ENCODE assay signal across 27 cellular contexts in the genomic region with DNA sequence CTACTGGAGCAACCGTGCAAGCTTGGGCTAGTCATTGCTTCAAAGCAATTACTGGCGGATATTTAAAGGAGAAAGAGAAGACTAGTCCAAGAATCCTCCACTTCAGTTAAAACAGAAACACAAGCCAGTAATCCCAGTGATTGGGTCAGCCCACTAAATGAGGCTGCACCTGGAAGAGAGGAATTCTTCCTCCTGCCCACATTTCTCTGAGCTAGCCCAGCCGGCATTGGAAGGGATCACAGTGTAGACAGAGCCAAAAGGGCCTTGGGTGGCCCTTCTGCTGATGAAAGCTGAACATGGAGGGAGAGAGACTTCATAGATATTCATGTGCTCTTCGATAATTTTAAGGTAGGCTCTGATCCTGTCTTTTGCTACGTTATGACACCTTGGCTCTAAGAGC.
"Had no signal": no experiment of that assay in that cellular context is flagged by ENCODE, and none has a peak within 500 bp of the region (broad histone marks: within the 10 kb centered on the region; RNA-seq: fewer than 3 reads in every experiment).

No MANE protein-coding gene starts in this region.

- H3K36me3 Mint-ChIP-seq: activated CD8-positive, alpha-beta memory T cell treated with anti-CD3 and anti-CD28 coated beads, Interleukin-2, amount 10 ng/mL, durations not matched to agents 7 days and 5 days; activated naive CD4-positive, alpha-beta T cell treated with anti-CD3 and anti-CD28 coated beads, Interleukin-2, amount 50 U/mL, for 24 hours; natural killer cell; stimulated activated naive B cell treated with anti-CD40 and anti-IgM and Interleukin-4, amounts not matched to agents 10 μg/mL and 1 μg/mL and 100 μg/mL, for 72 hours had no signal

- H3K4me3 ChIP-seq: sigmoid colon, thoracic aorta, upper lobe of right lung had no signal

- ATAC-seq: activated CD4-positive, CD25-positive, alpha-beta regulatory T cell treated with anti-CD3 and anti-CD28 coated beads, Interleukin-2, amount 50 U/mL, for 24 hours; activated CD8-positive, alpha-beta memory T cell treated with anti-CD3 and anti-CD28 coated beads, Interleukin-2, amount 10 ng/mL, durations not matched to agents 7 days and 5 days; activated CD8-positive, alpha-beta T cell treated with anti-CD3 and anti-CD28 coated beads for 36 hours; left ventricle myocardium superior; natural killer cell; stimulated activated naive B cell treated with anti-CD40 and anti-IgM and Interleukin-4, amounts not matched to agents 10 μg/mL and 1 μg/mL and 100 μg/mL, for 72 hours; upper lobe of right lung had no signal

- DNase-seq: activated CD4-positive, alpha-beta T cell treated with anti-CD3 and anti-CD28 coated beads, Interleukin-2, amount 10 ng/mL, durations not matched to agents 7 days and 5 days; activated CD8-positive, alpha-beta memory T cell treated with anti-CD3 and anti-CD28 coated beads, Interleukin-2, amount 10 ng/mL, durations not matched to agents 7 days and 5 days; activated CD8-positive, alpha-beta T cell treated with anti-CD3 and anti-CD28 coated beads for 36 hours; activated gamma-delta T cell; activated T-cell treated with anti-CD3 and anti-CD28 coated beads for 4 hours; aorta; caudate nucleus; effector CD4-positive, alpha-beta T cell; erythroblast; hippocampal formation; left ventricle myocardium superior; midbrain; natural killer cell; retina; sigmoid colon; stimulated activated CD4-positive, alpha-beta T cell treated with anti-CD3 and anti-CD28 coated beads, Interleukin-2, amount 100 ng/mL, for 48 hours; stimulated activated CD8-positive, alpha-beta memory T cell treated with anti-CD3 and anti-CD28 coated beads, Interleukin-4, amount 100 ng/mL, for 48 hours; stimulated activated naive B cell treated with anti-CD40 and anti-IgM and Interleukin-4, amounts not matched to agents 10 μg/mL and 1 μg/mL and 100 μg/mL, for 72 hours; SW 1271; T-helper 2 cell; upper lobe of right lung had no signal

- H3K27me3 Mint-ChIP-seq: brain; dendritic cell treated with granulocyte-macrophage colony-stimulating factor and Interleukin-4, amounts not matched to agents 40 ng/mL and 50 ng/mL, for 4 days; stimulated activated naive B cell treated with anti-CD40 and anti-IgM and Interleukin-4, amounts not matched to agents 10 μg/mL and 1 μg/mL and 100 μg/mL, for 72 hours had no signal

- H3K27ac ChIP-seq: sigmoid colon, thoracic aorta, upper lobe of right lung had no signal

- H3K4me1 ChIP-seq: sigmoid colon, upper lobe of right lung had no signal

- H3K36me3 ChIP-seq: thoracic aorta, upper lobe of right lung had no signal

- H3K4me3 Mint-ChIP-seq: activated CD4-positive, alpha-beta T cell treated with anti-CD3 and anti-CD28 coated beads, Interleukin-2, amount 10 ng/mL, durations not matched to agents 7 days and 5 days; activated CD8-positive, alpha-beta memory T cell treated with anti-CD3 and anti-CD28 coated beads, Interleukin-2, amount 10 ng/mL, durations not matched to agents 7 days and 5 days; activated CD8-positive, alpha-beta T cell treated with anti-CD3 and anti-CD28 coated beads for 36 hours; activated naive CD4-positive, alpha-beta T cell treated with anti-CD3 and anti-CD28 coated beads, Interleukin-2, amount 50 U/mL, for 24 hours; brain; dendritic cell treated with granulocyte-macrophage colony-stimulating factor and Interleukin-4, amounts not matched to agents 40 ng/mL and 50 ng/mL, for 4 days; natural killer cell; stimulated activated naive B cell treated with anti-CD40 and anti-IgM and Interleukin-4, amounts not matched to agents 10 μg/mL and 1 μg/mL and 100 μg/mL, for 72 hours had no signal

- H3K27ac Mint-ChIP-seq: activated CD4-positive, alpha-beta T cell treated with anti-CD3 and anti-CD28 coated beads, Interleukin-2, amount 10 ng/mL, durations not matched to agents 7 days and 5 days; activated CD8-positive, alpha-beta memory T cell treated with anti-CD3 and anti-CD28 coated beads, Interleukin-2, amount 10 ng/mL, durations not matched to agents 7 days and 5 days; activated CD8-positive, alpha-beta T cell treated with anti-CD3 and anti-CD28 coated beads for 36 hours; activated naive CD4-positive, alpha-beta T cell treated with anti-CD3 and anti-CD28 coated beads, Interleukin-2, amount 50 U/mL, for 24 hours; brain; dendritic cell treated with granulocyte-macrophage colony-stimulating factor and Interleukin-4, amounts not matched to agents 40 ng/mL and 50 ng/mL, for 4 days; natural killer cell; stimulated activated naive B cell treated with anti-CD40 and anti-IgM and Interleukin-4, amounts not matched to agents 10 μg/mL and 1 μg/mL and 100 μg/mL, for 72 hours had no signal

- FAIRE-seq: frontal cortex had no signal

- H3K9me3 Mint-ChIP-seq: activated CD8-positive, alpha-beta T cell treated with anti-CD3 and anti-CD28 coated beads for 36 hours; activated naive CD4-positive, alpha-beta T cell treated with anti-CD3 and anti-CD28 coated beads, Interleukin-2, amount 50 U/mL, for 24 hours; brain; dendritic cell treated with granulocyte-macrophage colony-stimulating factor and Interleukin-4, amounts not matched to agents 40 ng/mL and 50 ng/mL, for 4 days had no signal

- H3K9me3 ChIP-seq: sigmoid colon, thoracic aorta, upper lobe of right lung had no signal

- H3K27me3 ChIP-seq: sigmoid colon, upper lobe of right lung had no signal

- H3K4me1 Mint-ChIP-seq: activated CD4-positive, alpha-beta T cell treated with anti-CD3 and anti-CD28 coated beads, Interleukin-2, amount 10 ng/mL, durations not matched to agents 7 days and 5 days; activated CD8-positive, alpha-beta memory T cell treated with anti-CD3 and anti-CD28 coated beads, Interleukin-2, amount 10 ng/mL, durations not matched to agents 7 days and 5 days; activated naive CD4-positive, alpha-beta T cell treated with anti-CD3 and anti-CD28 coated beads, Interleukin-2, amount 50 U/mL, for 24 hours; natural killer cell; stimulated activated naive B cell treated with anti-CD40 and anti-IgM and Interleukin-4, amounts not matched to agents 10 μg/mL and 1 μg/mL and 100 μg/mL, for 72 hours had no signal
